ENCODE assay signal across 8 cellular contexts in genomic region chr2:72892506-72893173, GRCh38. TPM values are rescaled to one million over a fixed set of nuclear protein-coding genes. Genes with fewer than 3 reads are reported as not detected.
DNase-seq lines count a peak whose midpoint lies in the region; ATAC-seq, FAIRE-seq and TF ChIP-seq lines count a peak whose summit lies in the region.

No MANE protein-coding gene starts in this region.

- H3K9me3 ChIP-seq in pancreas, result no peaks in the 10 kb centered on the region

- WGBS in pancreas, 2 donors, result 15 to 28% methylated on average over 11 of the region's 11 CpGs

- peak; percentile 78 for DNase-seq in Daoy (ENCODE audit: low read depth)
- DNase-seq in HUDEP-2 (lab: John Stamatoyannopoulos, UW; ENCODE audit: unreplicated experiment in 76 of 76), result peak in 67 of 76 experiments; percentile 4 to 74 (median 48)
- DNase-seq in RKO (ENCODE audit: low spot score), result peak; percentile 83
- DNase-seq in activated gamma-delta T cell (lab: John Stamatoyannopoulos, UW), result peak; percentile 17
- DNase-seq in globus pallidus (ENCODE audit: low spot score), result peak; percentile 69
- peak; percentile 64 to 92 (median 81) for DNase-seq in pancreas

- no peak overlapping the region for H3K27ac ChIP-seq in pancreas

- peaks cover 0 to 13% (median 8%) of the 10 kb centered on the region in 3 donors for H3K36me3 ChIP-seq in pancreas

- no peak overlapping the region for H3K4me3 ChIP-seq in pancreas

- intact Hi-C loops in pancreas (cut with DNase I), result loop anchor here in 2 of 3 donors (5.0 to 10.0 kb wide), 3 partner anchors 80 to 285 kb away; no protein-coding TSS in a partner anchor

- H3K4me1 ChIP-seq in pancreas, result peaks cover 7 to 18% (median 10%) of the 10 kb centered on the region in 3 donors

- TF ChIP-seq CTCF in pancreas (IDR thresholded peaks at IDR 0.05), result peak; percentile 45 to 70 (median 70)

- no peak for FAIRE-seq in pancreas (lab: Jason Lieb, UNC)

- H3K27me3 ChIP-seq in pancreas, result no peaks in the 10 kb centered on the region

- ATAC-seq in GM21423 (IDR thresholded peaks at IDR 0.05; ENCODE audit: unreplicated experiment), result peak; percentile 48
- ATAC-seq in pancreas, result peak; percentile 69 to 89 (median 81)
- ATAC-seq in HG02970 (IDR thresholded peaks at IDR 0.05; ENCODE audit: low FRiP score, unreplicated experiment), result no peak

RNA-seq across cellular contexts. Expression of gene SPR, which starts 5.4 kb away (rescaled TPM):
- total RNA-seq in Daoy (2014; rRNA removed; shearing (Covaris generic)), result 33.7 and 39.1 TPM in 2 replicates
- 10 to 100 TPM; 33.7 to 47.8 (median 38.7) TPM for total RNA-seq in pancreas
- polyA plus RNA-seq in pancreas, result 10 to 100 TPM; 31.3 to 38.8 TPM

RNA-seq across cellular contexts. Expression of gene EMX1, which starts 24.7 kb away (rescaled TPM):
- 0.06 and 0.29 TPM in 2 replicates for total RNA-seq in Daoy (2014; rRNA removed; shearing (Covaris generic))
- total RNA-seq in pancreas, result under 1 TPM in 5 of 6 donors, not detected in 1; 0.13 to 0.37 (median 0.28) TPM
- polyA plus RNA-seq in pancreas, result under 1 TPM; 0.14 to 0.34 TPM

Comparison
In these comparisons a context has a peak if more than half of its experiments do, and no peak if none do; other contexts are left out.
1. DNase-seq: peak in every context shown above with its lines; median percentile 83 in RKO; 81 in pancreas; 78 in Daoy; 69 in globus pallidus; 48 in HUDEP-2; 17 in activated gamma-delta T cell.